ENCODE assay signal across 7 cellular contexts in the genomic region with DNA sequence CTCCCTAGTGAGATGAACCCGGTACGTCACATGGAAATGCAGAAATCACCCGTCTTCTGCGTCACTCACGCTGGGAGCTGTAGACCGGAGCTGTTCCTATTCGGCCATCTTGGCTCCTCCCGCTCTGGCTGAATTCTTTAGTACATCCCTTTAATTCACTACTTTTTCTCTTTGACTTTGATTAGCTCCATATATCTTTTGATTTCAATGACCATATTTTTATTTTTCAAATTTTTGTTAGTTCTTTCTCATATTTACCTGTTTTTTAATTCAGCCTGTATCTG. TPM values are rescaled to one million over a fixed set of nuclear protein-coding genes. Genes with fewer than 3 reads are reported as not detected.
DNase-seq lines count a peak whose midpoint lies in the region; ATAC-seq lines count a peak whose summit lies in the region.
"Not testable (repeated sequence)": the region's sequence is repeated elsewhere in the genome, so short reads cannot be mapped to it uniquely, and the experiment has no call there.

No MANE protein-coding gene starts in this region.

- WGBS in neuronal stem cell (ENCODE audit: extremely low coverage in 2 of 2, insufficient read length in 2 of 2, insufficient replicate concordance in 1 of 2), 2 donors = no CpG with 5 or more reads among the region's 8 CpGs

- not testable (repeated sequence) for H3K27me3 Mint-ChIP-seq in CD8-positive, alpha-beta memory T cell; T-cell; activated T-cell treated with anti-CD3 and anti-CD28 coated beads, Interleukin-2, amount 50 U/mL, for 24 hours; activated naive CD8-positive, alpha-beta T cell treated with anti-CD3 and anti-CD28 coated beads, Interleukin-2, amount 10 ng/mL, durations not matched to agents 7 days and 5 days

- peak overlapping the region; percentile 62 for H2AFZ ChIP-seq in neuronal stem cell (ENCODE audit: low read length)

- not testable (repeated sequence) for DNase-seq in CD8-positive, alpha-beta memory T cell; T-cell; activated T-cell treated with anti-CD3 and anti-CD28 coated beads, Interleukin-2, amount 50 U/mL, for 24 hours; activated naive CD8-positive, alpha-beta T cell treated with anti-CD3 and anti-CD28 coated beads, Interleukin-2, amount 10 ng/mL, durations not matched to agents 7 days and 5 days; neuronal stem cell (ENCODE audit: low spot score)
- peak; percentile 30 for DNase-seq in HT-29 (ENCODE audit: low spot score)

- peaks cover 21% of the 10 kb centered on the region for H3K4me1 ChIP-seq in CD8-positive, alpha-beta memory T cell (ENCODE audit: insufficient read depth, low read length)
- H3K4me1 ChIP-seq in iPS-15b (ENCODE audit: control insufficient read depth, insufficient read depth, low read length); neuronal stem cell (ENCODE audit: control insufficient read depth in 2 of 2, insufficient read depth in 1 of 2, low read depth in 1 of 2, low read length in 2 of 2): not testable (repeated sequence)

- not testable (repeated sequence) for H3K14ac ChIP-seq in neuronal stem cell (ENCODE audit: low read length)

- not testable (repeated sequence) for H3K9me3 Mint-ChIP-seq in CD8-positive, alpha-beta memory T cell; T-cell; activated T-cell treated with anti-CD3 and anti-CD28 coated beads, Interleukin-2, amount 50 U/mL, for 24 hours; activated naive CD8-positive, alpha-beta T cell treated with anti-CD3 and anti-CD28 coated beads, Interleukin-2, amount 10 ng/mL, durations not matched to agents 7 days and 5 days

- peak overlapping the region in 6 of 8 donors; percentile 16 to 86 (median 80) for H3K27ac Mint-ChIP-seq in CD8-positive, alpha-beta memory T cell
- H3K27ac Mint-ChIP-seq in T-cell = peak overlapping the region; percentile 63 to 68
- H3K27ac Mint-ChIP-seq in activated T-cell treated with anti-CD3 and anti-CD28 coated beads, Interleukin-2, amount 50 U/mL, for 24 hours = not testable (repeated sequence)
- peak overlapping the region; percentile 70 for H3K27ac Mint-ChIP-seq in activated naive CD8-positive, alpha-beta T cell treated with anti-CD3 and anti-CD28 coated beads, Interleukin-2, amount 10 ng/mL, durations not matched to agents 7 days and 5 days

- not testable (repeated sequence) for H3K18ac ChIP-seq in neuronal stem cell (ENCODE audit: low read length)

- H3K79me1 ChIP-seq in neuronal stem cell (ENCODE audit: low read depth, low read length) = not testable (repeated sequence)

- H3K36me3 Mint-ChIP-seq in CD8-positive, alpha-beta memory T cell; T-cell; activated T-cell treated with anti-CD3 and anti-CD28 coated beads, Interleukin-2, amount 50 U/mL, for 24 hours (ENCODE audit: low read depth); activated naive CD8-positive, alpha-beta T cell treated with anti-CD3 and anti-CD28 coated beads, Interleukin-2, amount 10 ng/mL, durations not matched to agents 7 days and 5 days: not testable (repeated sequence)

- not testable (repeated sequence) for H4K8ac ChIP-seq in neuronal stem cell (ENCODE audit: low read depth, low read length)

- not testable (repeated sequence) for H2BK15ac ChIP-seq in neuronal stem cell (ENCODE audit: low read length)

- POLR2A ChIA-PET in CD8-positive, alpha-beta memory T cell (lab: Charles Lee); activated naive CD8-positive, alpha-beta T cell treated with anti-CD3 and anti-CD28 coated beads, Interleukin-2, amount 10 ng/mL, durations not matched to agents 7 days and 5 days (lab: Charles Lee): not testable (repeated sequence)
- POLR2A ChIA-PET in T-cell (lab: Charles Lee) = interaction anchor here in 1 of 2 donors (0.6 kb wide), 1 partner anchor 276 kb away, joined by 9 read pairs; no protein-coding TSS in a partner anchor

- not testable (repeated sequence) for H3K27ac ChIP-seq in CD8-positive, alpha-beta memory T cell (ENCODE audit: low read depth, low read length); neuronal stem cell (replicated peaks; ENCODE audit: low read length)

- H3K36me3 ChIP-seq in CD8-positive, alpha-beta memory T cell (ENCODE audit: insufficient read depth, low read length); iPS-15b (ENCODE audit: control insufficient read depth, insufficient read depth, low read length); neuronal stem cell (replicated peaks in 1 of 2; ENCODE audit: control insufficient read depth in 2 of 2, insufficient read depth in 2 of 2, low read length in 2 of 2): not testable (repeated sequence)

- H2BK12ac ChIP-seq in neuronal stem cell (ENCODE audit: low read length) = not testable (repeated sequence)

- peak overlapping the region; percentile 56 to 79 (median 66) for H3K4me3 Mint-ChIP-seq in CD8-positive, alpha-beta memory T cell
- H3K4me3 Mint-ChIP-seq in T-cell = peak overlapping the region; percentile 6 to 69 (median 39)
- peak overlapping the region; percentile 58 for H3K4me3 Mint-ChIP-seq in activated T-cell treated with anti-CD3 and anti-CD28 coated beads, Interleukin-2, amount 50 U/mL, for 24 hours
- H3K4me3 Mint-ChIP-seq in activated naive CD8-positive, alpha-beta T cell treated with anti-CD3 and anti-CD28 coated beads, Interleukin-2, amount 10 ng/mL, durations not matched to agents 7 days and 5 days = peak overlapping the region; percentile 32

- not testable (repeated sequence) for H4K91ac ChIP-seq in neuronal stem cell (ENCODE audit: low read depth, low read length, poor library complexity)

- H2AK5ac ChIP-seq in neuronal stem cell (ENCODE audit: low read depth, low read length) = not testable (repeated sequence)

- H3K23ac ChIP-seq in neuronal stem cell (ENCODE audit: low read depth, low read length, poor library complexity) = not testable (repeated sequence)

- not testable (repeated sequence) for H3K27me3 ChIP-seq in CD8-positive, alpha-beta memory T cell (ENCODE audit: insufficient read depth, low read length, poor library complexity, severe bottlenecking); iPS-15b (ENCODE audit: control insufficient read depth, insufficient read depth, low read length); neuronal stem cell (ENCODE audit: control insufficient read depth in 3 of 3, insufficient read depth in 3 of 3, low read depth in 1 of 3, low read length in 3 of 3)

- H2BK120ac ChIP-seq in neuronal stem cell (ENCODE audit: low read depth, low read length) = not testable (repeated sequence)

- CTCF ChIA-PET in CD8-positive, alpha-beta memory T cell (lab: Charles Lee) = interaction anchor here (0.9 to 1.4 kb wide), 2 partner anchors 15 to 16 kb away, joined by 3 read pairs; no protein-coding TSS in a partner anchor
- CTCF ChIA-PET in T-cell (lab: Charles Lee) = interaction anchor here (0.7 to 1.1 kb wide), 1 partner anchor 9 kb away, joined by 3 to 4 read pairs; the partner anchor contains the start of gene MAN1A2 (in 2 of the 2)

- ATAC-seq in T-cell (replicated peaks in 1 of 4); activated naive CD8-positive, alpha-beta T cell treated with anti-CD3 and anti-CD28 coated beads, Interleukin-2, amount 10 ng/mL, durations not matched to agents 7 days and 5 days (ENCODE audit: low read depth): not testable (repeated sequence)

- not testable (repeated sequence) for H2BK5ac ChIP-seq in neuronal stem cell (ENCODE audit: low read length)

- not testable (repeated sequence) for H3K4me3 ChIP-seq in CD8-positive, alpha-beta memory T cell (ENCODE audit: low read length); neuronal stem cell (ENCODE audit: low read length in 2 of 2)
- peak overlapping the region; percentile 39 for H3K4me3 ChIP-seq in iPS-15b (ENCODE audit: low read depth, low read length)

- H3K4ac ChIP-seq in neuronal stem cell (ENCODE audit: low read length) = not testable (repeated sequence)

- H3K4me1 Mint-ChIP-seq in CD8-positive, alpha-beta memory T cell = peaks cover 26 to 44% (median 42%) of the 10 kb centered on the region in 3 donors
- peaks cover 44 to 57% (median 57%) of the 10 kb centered on the region in 3 donors for H3K4me1 Mint-ChIP-seq in T-cell
- peaks cover 39% of the 10 kb centered on the region for H3K4me1 Mint-ChIP-seq in activated T-cell treated with anti-CD3 and anti-CD28 coated beads, Interleukin-2, amount 50 U/mL, for 24 hours (ENCODE audit: low read depth)
- H3K4me1 Mint-ChIP-seq in activated naive CD8-positive, alpha-beta T cell treated with anti-CD3 and anti-CD28 coated beads, Interleukin-2, amount 10 ng/mL, durations not matched to agents 7 days and 5 days = peaks cover 14% of the 10 kb centered on the region

- H3K4me2 ChIP-seq in neuronal stem cell (ENCODE audit: insufficient read depth, low read length, poor library complexity, severe bottlenecking) = not testable (repeated sequence)

- H3K9me3 ChIP-seq in CD8-positive, alpha-beta memory T cell (ENCODE audit: low read length); iPS-15b (ENCODE audit: control insufficient read depth, insufficient read depth, low read length); neuronal stem cell (replicated peaks in 1 of 2; ENCODE audit: control insufficient read depth in 2 of 2, insufficient read depth in 1 of 2, low read depth in 1 of 2, low read length in 2 of 2): not testable (repeated sequence)

- H3K9ac ChIP-seq in iPS-15b (ENCODE audit: low read depth, low read length) = peak overlapping the region; percentile 24
- H3K9ac ChIP-seq in neuronal stem cell (ENCODE audit: low read depth, low read length, poor library complexity) = not testable (repeated sequence)

RNA-seq across cellular contexts. Expression of gene MAN1A2, which starts 8.7 kb away (rescaled TPM):
- total RNA-seq in CD8-positive, alpha-beta memory T cell = 10 to 100 TPM; 24.0 to 26.9 TPM
- 23.1 TPM for polyA plus RNA-seq in CD8-positive, alpha-beta memory T cell
- total RNA-seq in HT-29 (2014; rRNA removed; shearing (Covaris generic)) = 17.5 and 20.4 TPM in 2 replicates
- total RNA-seq in T-cell = 10 to 100 TPM; 43.3 to 64.4 (median 51.4) TPM
- 10 to 100 TPM; 36.1 to 43.2 TPM for total RNA-seq in activated naive CD8-positive, alpha-beta T cell treated with anti-CD3 and anti-CD28 coated beads, Interleukin-2, amount 10 ng/mL, durations not matched to agents 7 days and 5 days
- 16.8 TPM for polyA plus RNA-seq in neuronal stem cell (2013, experiment 1 of 2)
- polyA plus RNA-seq in neuronal stem cell (2013, experiment 2 of 2) = 17.6 TPM
